In genomic region chr16:84182680-84183571, GRCh38 we compare ENCODE assay signal across 19 cellular contexts. TPM values are rescaled to one million over a fixed set of nuclear protein-coding genes. Genes with fewer than 3 reads are reported as not detected.
DNase-seq lines count a peak whose midpoint lies in the region; ATAC-seq and TF ChIP-seq lines count a peak whose summit lies in the region.
"Had no signal": no experiment of that assay in that cellular context is flagged by ENCODE, and none has a peak within 500 bp of the region (broad histone marks: within the 10 kb centered on the region; RNA-seq: fewer than 3 reads in every experiment).

No MANE protein-coding gene starts in this region.

- H3K36me3 ChIP-seq in IMR-90 (ENCODE audit: control insufficient read depth, insufficient read depth, low read length) (peaks cover 56% of the 10 kb centered on the region), spleen (peaks cover 0 to 74% (median 56%) of the 10 kb centered on the region in 6 donors), endodermal cell (ENCODE audit: control insufficient read depth, insufficient read depth, low read length) (peaks cover 40% of the 10 kb centered on the region)

- no peak overlapping the region for H3K14ac ChIP-seq in IMR-90 (replicated peaks; ENCODE audit: low read depth, low read length)

- H3K4me3 ChIP-seq in IMR-90 (ENCODE audit: insufficient read depth, low read depth, low read length) = no peak overlapping the region
- H3K4me3 ChIP-seq in spleen = no peak overlapping the region
- H3K4me3 ChIP-seq in endodermal cell (ENCODE audit: low read length) = no peak overlapping the region
- H3K4me3 ChIP-seq: SJCRH30 had no signal

- H3K4me1 Mint-ChIP-seq in CD4-positive, alpha-beta T cell (ENCODE audit: low read depth) = peaks cover 29% of the 10 kb centered on the region
- H3K4me1 Mint-ChIP-seq in endothelial cell (ENCODE audit: unreplicated experiment) (peaks cover 17% of the 10 kb centered on the region), endodermal cell (peaks cover 9% of the 10 kb centered on the region)

- H2AK5ac ChIP-seq in IMR-90 (ENCODE audit: low read depth, low read length) = no peak overlapping the region

- H3K79me1 ChIP-seq in IMR-90 (ENCODE audit: low read depth in 1 of 2, low read length in 2 of 2) = peaks cover 16 to 48% of the 10 kb centered on the region in 2 experiments

- no peak overlapping the region for H2AFZ ChIP-seq in IMR-90 (replicated peaks; ENCODE audit: low read length, poor library complexity)

- no peaks in the 10 kb centered on the region for H3K27me3 ChIP-seq in CD4-positive, alpha-beta T cell (ENCODE audit: control insufficient read depth, insufficient read depth, low read length)
- H3K27me3 ChIP-seq in IMR-90 (ENCODE audit: control insufficient read depth, insufficient read depth, low read length) = no peaks in the 10 kb centered on the region
- H3K27me3 ChIP-seq in spleen (replicated peaks in 1 of 7) = no peaks in the 10 kb centered on the region
- H3K27me3 ChIP-seq in endodermal cell (ENCODE audit: control insufficient read depth, insufficient read depth, low read length, poor library complexity, severe bottlenecking) = no peaks in the 10 kb centered on the region
- H3K27me3 ChIP-seq: SJCRH30 had no signal

- H3K4me3 Mint-ChIP-seq in CD4-positive, alpha-beta T cell = peak overlapping the region; percentile 68
- H3K4me3 Mint-ChIP-seq in endothelial cell (ENCODE audit: unreplicated experiment) (peak overlapping the region; percentile 65), endodermal cell (no peak overlapping the region)
- H3K4me3 Mint-ChIP-seq: H9 had no signal

- no peak overlapping the region for H3K27ac ChIP-seq in CD4-positive, alpha-beta T cell (ENCODE audit: low read depth, low read length)
- H3K27ac ChIP-seq in IMR-90 (ENCODE audit: insufficient read depth, low read length) (no peak overlapping the region), spleen (peak overlapping the region in 6 of 8 donors; percentile 36 to 89 (median 85)), endodermal cell (ENCODE audit: low read depth, low read length) (no peak overlapping the region)
- H3K27ac ChIP-seq: SJCRH30 had no signal

- CTCF ChIA-PET in CD4-positive, alpha-beta T cell (lab: Charles Lee) = no interaction called here
- CTCF ChIA-PET in IMR-90 (lab: Yijun Ruan, JAX) = no interaction called here

- H3K9ac ChIP-seq in IMR-90 (ENCODE audit: low read depth, low read length) (no peak overlapping the region), endodermal cell (ENCODE audit: extremely low read depth, low read length, poor library complexity, severe bottlenecking) (no peak overlapping the region)

- H4K5ac ChIP-seq in IMR-90 (ENCODE audit: low read depth, low read length) = no peak overlapping the region

- no peak for TF ChIP-seq CTCF in CD4-positive, alpha-beta T cell (IDR thresholded peaks at IDR 0.05)
- TF ChIP-seq CTCF in IMR-90 (conservative IDR thresholded peaks at IDR 0.05; ENCODE audit: low read depth, low read length) (no peak), endothelial cell (IDR thresholded peaks at IDR 0.05; ENCODE audit: unreplicated experiment) (no peak), spleen (IDR thresholded peaks at IDR 0.05 in 8 of 11, conservative IDR thresholded peaks at IDR 0.05 in 3 of 11) (no peak), endodermal cell (conservative IDR thresholded peaks at IDR 0.05) (no peak)

- no peak overlapping the region for H4K91ac ChIP-seq in IMR-90 (ENCODE audit: insufficient read depth, low read depth, low read length)

- TF ChIP-seq POLR2A in IMR-90 (IDR thresholded peaks at IDR 0.05; ENCODE audit: low read depth, low read length) (no peak), spleen (IDR thresholded peaks at IDR 0.05) (no peak)

- WGBS in IMR-90 (ENCODE audit: extremely low coverage in 2 of 2, insufficient read length in 1 of 2), 2 experiments = 100% methylated on average over 9 of the region's 26 CpGs; no CpG with 5 or more reads in 1 of the 2 experiments
- WGBS in spleen, 5 donors = 92 to 96% (median 94%) methylated on average over 25 to 26 of the region's 26 CpGs
- WGBS in endodermal cell (ENCODE audit: insufficient coverage in 1 of 2, insufficient read length in 1 of 2), 2 experiments = 93 to 97% methylated on average over 13 to 26 of the region's 26 CpGs

- H3K4ac ChIP-seq in IMR-90 (ENCODE audit: low read depth, low read length) = no peak overlapping the region

- ATAC-seq in CD4-positive, alpha-beta T cell (ENCODE audit: poor library complexity) = no peak
- ATAC-seq in IMR-90 (ENCODE audit: low read depth) = no peak
- no peak for ATAC-seq in HG03439 (IDR thresholded peaks at IDR 0.05; ENCODE audit: unreplicated experiment)

- H2BK20ac ChIP-seq in IMR-90 (ENCODE audit: low read depth, low read length) = no peak overlapping the region

- no peak overlapping the region for H4K8ac ChIP-seq in IMR-90 (ENCODE audit: low read depth in 2 of 2, low read length in 2 of 2)

- H2BK120ac ChIP-seq in IMR-90 (ENCODE audit: low read depth, low read length) = no peak overlapping the region

- peak overlapping the region; percentile 15 for H2AK9ac ChIP-seq in IMR-90 (replicated peaks; ENCODE audit: low read depth, low read length, poor library complexity)

- no peak overlapping the region for H2BK5ac ChIP-seq in IMR-90 (ENCODE audit: low read depth, low read length, poor library complexity, severe bottlenecking)

- H3K4me1 ChIP-seq in IMR-90 (ENCODE audit: control insufficient read depth, insufficient read depth, low read length) (peaks cover 5% of the 10 kb centered on the region), spleen (peaks cover 4 to 92% (median 57%) of the 10 kb centered on the region in 6 donors), endodermal cell (ENCODE audit: control insufficient read depth, insufficient read depth, low read length) (no peaks in the 10 kb centered on the region)
- H3K4me1 ChIP-seq: SJCRH30 had no signal

- no peaks in the 10 kb centered on the region for H3K9me3 Mint-ChIP-seq in CD4-positive, alpha-beta T cell
- H3K9me3 Mint-ChIP-seq in endothelial cell (ENCODE audit: unreplicated experiment) (no peaks in the 10 kb centered on the region), endodermal cell (no peaks in the 10 kb centered on the region)
- H3K9me3 Mint-ChIP-seq: CD4-positive, CD25-positive, alpha-beta regulatory T cell; H9 had no signal

- no TSS peak for BruUV-seq in IMR-90 (replicated peaks; lab: Mats Ljungman, UMichigan)

- no peak overlapping the region for H3K23ac ChIP-seq in IMR-90 (ENCODE audit: low read depth, low read length)

- no peak for TF ChIP-seq RAD21 in IMR-90 (IDR thresholded peaks at IDR 0.05; ENCODE audit: low read length)

- POLR2A ChIA-PET in CD4-positive, alpha-beta T cell (lab: Charles Lee) = no interaction called here
- POLR2A ChIA-PET in IMR-90 (lab: Charles Lee; ENCODE audit: unreplicated experiment) = no interaction called here

- no peak overlapping the region for H3K18ac ChIP-seq in IMR-90 (ENCODE audit: low read depth, low read length)

- H3K9me1 ChIP-seq in IMR-90 (ENCODE audit: insufficient read depth, low read length) = peaks cover 6% of the 10 kb centered on the region; the same call in 1 of the 2 replicates

- H2BK15ac ChIP-seq in IMR-90 (ENCODE audit: low read depth, low read length) = no peak overlapping the region

- in situ Hi-C loops in IMR-90 (cut with MboI; ENCODE audit: low sequenced_read_pairs) = no loop called here

- peaks cover 13% of the 10 kb centered on the region for H4K20me1 ChIP-seq in IMR-90 (ENCODE audit: insufficient read depth, low read length)

- H3K27ac Mint-ChIP-seq in CD4-positive, alpha-beta T cell = no peak overlapping the region
- H3K27ac Mint-ChIP-seq in endothelial cell (ENCODE audit: unreplicated experiment) (peak overlapping the region; percentile 42), endodermal cell (no peak overlapping the region)

- no peak overlapping the region for H3K4me2 ChIP-seq in IMR-90 (ENCODE audit: low read depth, low read length)

- no peaks in the 10 kb centered on the region for H3K9me3 ChIP-seq in CD4-positive, alpha-beta T cell (ENCODE audit: control insufficient read depth, low read length)
- no peaks in the 10 kb centered on the region for H3K9me3 ChIP-seq in IMR-90 (ENCODE audit: control insufficient read depth, insufficient read depth, low read length)
- no peaks in the 10 kb centered on the region for H3K9me3 ChIP-seq in spleen
- H3K9me3 ChIP-seq in endodermal cell (ENCODE audit: control insufficient read depth, low read length) = no peaks in the 10 kb centered on the region
- H3K9me3 ChIP-seq: SJCRH30 had no signal

- intact Hi-C loops in CD4-positive, alpha-beta T cell (cut with DNase I, micrococcal nuclease) = loop anchor here in 1 of 2 experiments (10.0 kb wide), 2 partner anchors 322 to 1622 kb away; partner anchors contain the start of gene MEAK7
- intact Hi-C loops in IMR-90 (cut with micrococcal nuclease) (no loop called here), spleen (cut with DNase I; ENCODE audit: low total_unique reads) (no loop called here)

- H3K56ac ChIP-seq in IMR-90 (ENCODE audit: extremely low read depth, insufficient read depth, low read length) = no peak overlapping the region

- no peak for DNase-seq in CD4-positive, alpha-beta T cell
- DNase-seq in IMR-90 (no peak), endothelial cell (ENCODE audit: low spot score) (no peak), spleen (no peak), COLO829 (ENCODE audit: low spot score) (no peak), endodermal cell (no peak)
- DNase-seq: ACHN; CD4-positive, CD25-positive, alpha-beta regulatory T cell; H9; MV-4-11; NCI-H1417 treated with DMSO at 0.1 percent for 48 hours; NCI-H1930; NCI-H446 treated with DMSO at 0.1 percent for 48 hours; NCI-H748 treated with DMSO at 0.1 percent for 48 hours; OCI-M1; RPMI8226; SJCRH30 had no signal

- H3K27me3 Mint-ChIP-seq in CD4-positive, alpha-beta T cell = no peaks in the 10 kb centered on the region
- H3K27me3 Mint-ChIP-seq in endothelial cell (ENCODE audit: unreplicated experiment) = no peaks in the 10 kb centered on the region
- H3K27me3 Mint-ChIP-seq in endodermal cell (ENCODE audit: insufficient read depth) = no peaks in the 10 kb centered on the region

- dilution Hi-C loops in IMR-90 (cut with HindIII; ENCODE audit: low sequenced_read_pairs, unreplicated experiment) = no loop called here

- peaks cover 41% of the 10 kb centered on the region for H3K36me3 Mint-ChIP-seq in CD4-positive, alpha-beta T cell (ENCODE audit: low read depth)
- peaks cover 18% of the 10 kb centered on the region for H3K36me3 Mint-ChIP-seq in endothelial cell (ENCODE audit: low read depth, unreplicated experiment)
- peaks cover 41% of the 10 kb centered on the region for H3K36me3 Mint-ChIP-seq in endodermal cell (ENCODE audit: low read depth)

RNA-seq across cellular contexts. Expression of gene TAF1C, which starts 3.9 kb away (rescaled TPM):
- 10 to 100 TPM; 75.6 to 82.1 TPM for total RNA-seq in CD4-positive, alpha-beta T cell
- total RNA-seq in IMR-90 (2012; rRNA removed) = 6.1 and 7.3 TPM in 2 replicates
- 35.5 and 41.6 TPM in 2 replicates for polyA plus RNA-seq in IMR-90 (2012; rRNA removed)
- polyA plus RNA-seq in IMR-90 (2012; cell fraction: cytosol; rRNA removed) = 15.1 and 17.4 TPM in 2 replicates
- 397 and 707 TPM in 2 replicates for polyA plus RNA-seq in IMR-90 (2012; cell fraction: nucleus; rRNA removed; ENCODE audit: low replicate concordance)
- 73.6 TPM for total RNA-seq in endothelial cell (ENCODE audit: unreplicated experiment)
- 100 to 1,000 TPM in 2 of 7 donors, 10 to 100 TPM in 5; 60.3 to 133 (median 76.6) TPM for total RNA-seq in spleen
- polyA plus RNA-seq in spleen = 100 to 1,000 TPM in 1 of 3 donors, 10 to 100 TPM in 2; 31.4 to 125 (median 70.6) TPM
- 10 to 100 TPM; 92.0 to 99.8 TPM for total RNA-seq in endodermal cell
- polyA plus RNA-seq in endodermal cell (2013, experiment 1 of 2) = 51.8 TPM
- 37.9 TPM for polyA plus RNA-seq in endodermal cell (2013, experiment 2 of 2)

RNA-seq across cellular contexts. Expression of gene ADAD2, which starts 8.0 kb away (rescaled TPM):
- total RNA-seq in CD4-positive, alpha-beta T cell = under 1 TPM in 1 of 2 experiments, not detected in 1; 0.59 TPM
- total RNA-seq in IMR-90 (2012; rRNA removed) = not detected in 2 replicates
- polyA plus RNA-seq in IMR-90 (2012; rRNA removed) = not detected in 2 replicates
- 0.06 TPM in 1 of 2 replicates, not detected in the other for polyA plus RNA-seq in IMR-90 (2012; cell fraction: cytosol; rRNA removed)
- polyA plus RNA-seq in IMR-90 (2012; cell fraction: nucleus; rRNA removed; ENCODE audit: low replicate concordance) = 0.03 TPM in 1 of 2 replicates, not detected in the other
- 0.87 TPM for total RNA-seq in endothelial cell (ENCODE audit: unreplicated experiment)
- 10 to 100 TPM in 1 of 7 donors, 1 to 10 TPM in 6; 2.8 to 24.1 (median 6.4) TPM for total RNA-seq in spleen
- 10 to 100 TPM in 2 of 3 donors, 1 to 10 TPM in 1; 2.5 to 86.5 (median 25.9) TPM for polyA plus RNA-seq in spleen
- not detected for total RNA-seq in endodermal cell
- 0.21 TPM for polyA plus RNA-seq in endodermal cell (2013, experiment 1 of 2)
- not detected for polyA plus RNA-seq in endodermal cell (2013, experiment 2 of 2)
- total RNA-seq: CD4-positive, CD25-positive, alpha-beta regulatory T cell; HT1080 had no signal

RNA-seq across cellular contexts. Expression of gene DNAAF1, which starts 37.8 kb away (rescaled TPM):
- not detected for total RNA-seq in CD4-positive, alpha-beta T cell
- total RNA-seq in IMR-90 (2012; rRNA removed) (not detected in 2 replicates), endothelial cell (ENCODE audit: unreplicated experiment) (0.18 TPM), spleen (1 to 10 TPM in 2 of 7 donors, under 1 TPM in 4, not detected in 1; 0.20 to 2.0 (median 0.79) TPM), endodermal cell (under 1 TPM; 0.59 to 0.66 TPM)
- polyA plus RNA-seq in IMR-90 (2012; rRNA removed) (0.05 TPM in 1 of 2 replicates, not detected in the other), spleen (1 to 10 TPM; 1.3 to 4.3 (median 2.0) TPM)
- polyA plus RNA-seq in IMR-90 (2012; cell fraction: cytosol; rRNA removed) = not detected in 2 replicates
- polyA plus RNA-seq in IMR-90 (2012; cell fraction: nucleus; rRNA removed; ENCODE audit: low replicate concordance) = 0.10 and 0.23 TPM in 2 replicates
- 0.57 TPM for polyA plus RNA-seq in endodermal cell (2013, experiment 1 of 2)
- 0.54 TPM for polyA plus RNA-seq in endodermal cell (2013, experiment 2 of 2)
- total RNA-seq: H9, HT1080 had no signal

RNA-seq across cellular contexts. Expression of gene HSDL1, which starts 37.9 kb away (rescaled TPM):
- 10 to 100 TPM in 1 of 2 experiments, 1 to 10 TPM in 1; 9.4 to 12.1 TPM for total RNA-seq in CD4-positive, alpha-beta T cell
- 18.3 and 25.6 TPM in 2 replicates for total RNA-seq in IMR-90 (2012; rRNA removed)
- polyA plus RNA-seq in IMR-90 (2012; rRNA removed) = 9.4 and 11.6 TPM in 2 replicates
- polyA plus RNA-seq in IMR-90 (2012; cell fraction: cytosol; rRNA removed) = 12.5 and 22.4 TPM in 2 replicates
- polyA plus RNA-seq in IMR-90 (2012; cell fraction: nucleus; rRNA removed; ENCODE audit: low replicate concordance) = 11.9 and 26.2 TPM in 2 replicates
- total RNA-seq in endothelial cell (ENCODE audit: unreplicated experiment) = 50.2 TPM
- 10 to 100 TPM; 18.3 to 29.0 (median 23.4) TPM for total RNA-seq in spleen
- 10 to 100 TPM; 10.1 to 15.7 (median 14.0) TPM for polyA plus RNA-seq in spleen
- total RNA-seq in endodermal cell = 10 to 100 TPM; 49.5 to 68.3 TPM
- 73.7 TPM for polyA plus RNA-seq in endodermal cell (2013, experiment 1 of 2)
- 66.8 TPM for polyA plus RNA-seq in endodermal cell (2013, experiment 2 of 2)

RNA-seq across cellular contexts. Expression of gene KCNG4, which starts 56.9 kb away (rescaled TPM):
- not detected for total RNA-seq in CD4-positive, alpha-beta T cell
- not detected in 2 replicates for total RNA-seq in IMR-90 (2012; rRNA removed)
- not detected in 2 replicates for polyA plus RNA-seq in IMR-90 (2012; rRNA removed)
- polyA plus RNA-seq in IMR-90 (2012; cell fraction: cytosol; rRNA removed) = not detected in 2 replicates
- polyA plus RNA-seq in IMR-90 (2012; cell fraction: nucleus; rRNA removed; ENCODE audit: low replicate concordance) = not detected in 2 replicates
- total RNA-seq in endothelial cell (ENCODE audit: unreplicated experiment) = not detected
- total RNA-seq in spleen = not detected
- not detected for polyA plus RNA-seq in spleen
- total RNA-seq in endodermal cell = not detected
- not detected for polyA plus RNA-seq in endodermal cell (2013, experiment 1 of 2)
- polyA plus RNA-seq in endodermal cell (2013, experiment 2 of 2) = not detected
- total RNA-seq: CD4-positive, CD25-positive, alpha-beta regulatory T cell; H9; HT1080 had no signal
- polyA plus RNA-seq: CD4-positive, CD25-positive, alpha-beta regulatory T cell had no signal

Comparison
In these comparisons a context has a peak if more than half of its experiments do, and no peak if none do; other contexts are left out.
1. H3K27ac ChIP-seq: peak in spleen (6 of 8); none in CD4-positive, alpha-beta T cell (single experiment), IMR-90 (single experiment) and endodermal cell (single experiment).